In genomic region chr4:694341-694940, GRCh38 we compare ENCODE assay signal across 10 cellular contexts. TPM values are rescaled to one million over a fixed set of nuclear protein-coding genes. Genes with fewer than 3 reads are reported as not detected.
DNase-seq lines count a peak whose midpoint lies in the region; ATAC-seq, FAIRE-seq and TF ChIP-seq lines count a peak whose summit lies in the region.
"Not testable (repeated sequence)": the region's sequence is repeated elsewhere in the genome, so short reads cannot be mapped to it uniquely, and the experiment has no call there.
"Had no signal": no experiment of that assay in that cellular context is flagged by ENCODE, and none has a peak within 500 bp of the region (broad histone marks: within the 10 kb centered on the region; RNA-seq: fewer than 3 reads in every experiment).

No MANE protein-coding gene starts in this region.

- H4K5ac ChIP-seq in H9 (ENCODE audit: insufficient read length, low read depth, low read length); H1 (ENCODE audit: insufficient read length, low read depth, low read length): not testable (repeated sequence)

- peak overlapping the region; percentile 28 for H2BK120ac ChIP-seq in H9 (ENCODE audit: low read depth, low read length, poor library complexity, severe bottlenecking)
- not testable (repeated sequence) for H2BK120ac ChIP-seq in H1 (replicated peaks; ENCODE audit: low read depth, low read length)

- H3K56ac ChIP-seq in H9 (ENCODE audit: insufficient read length, low read depth, low read length); H1 (replicated peaks; ENCODE audit: insufficient read length, low read depth, low read length): not testable (repeated sequence)

- not testable (repeated sequence) for H2AK5ac ChIP-seq in H9 (ENCODE audit: insufficient read length, low read length); H1 (ENCODE audit: low read depth, low read length)

- H3K27ac Mint-ChIP-seq in H9 (peak overlapping the region in 2 of 3 experiments; percentile 6 to 33; a peak in 1 of 7 replicates), progenitor cell of endocrine pancreas (peak overlapping the region; percentile 31)
- H3K27ac Mint-ChIP-seq in T-helper 17 cell, neural progenitor cell: not testable (repeated sequence)

- not testable (repeated sequence) for ATAC-seq in T-helper 17 cell

- 0 out of 3 replicates have a peak, but pooled peaks of 1 of the 2 experiments have one; percentile 67 for TF ChIP-seq POLR2A in H1 (IDR thresholded peaks at IDR 0.05; ENCODE audit: control extremely low read depth in 1 of 2, low read depth in 2 of 2, low read length in 2 of 2)
- not testable (repeated sequence) for TF ChIP-seq POLR2A in sigmoid colon (IDR thresholded peaks at IDR 0.05)

- WGBS in H9 (ENCODE audit: extremely low coverage, insufficient read length, low lambda C conversion rate) = no CpG with 5 or more reads among the region's 12 CpGs
- WGBS in H1 (ENCODE audit: extremely low coverage in 1 of 2, insufficient coverage in 1 of 2, insufficient read length in 1 of 2, insufficient replicate concordance in 2 of 2, low coverage in 1 of 2, low lambda C conversion rate in 2 of 2, missing lambda C conversion rate in 1 of 2), 2 experiments = 79% methylated on average over 12 of the region's 12 CpGs; no CpG with 5 or more reads in 1 of the 2 experiments
- 89 to 92% methylated on average over 12 of the region's 12 CpGs for WGBS in sigmoid colon, 2 donors

- not testable (repeated sequence) for H3K27me3 ChIP-seq in H9 (ENCODE audit: insufficient read depth, low read length); H1 (replicated peaks in 1 of 4; ENCODE audit: control insufficient read depth in 3 of 4, extremely low read depth in 1 of 4, insufficient read depth in 3 of 4, low read length in 3 of 4); neural progenitor cell; sigmoid colon

- not testable (repeated sequence) for H4K91ac ChIP-seq in H9 (ENCODE audit: insufficient read length, low read depth, low read length); H1 (replicated peaks; ENCODE audit: insufficient read length, low read length)

- DNase-seq in H9 (peak; percentile 58), sigmoid colon (peak; percentile 50)
- not testable (repeated sequence) for DNase-seq in T-helper 17 cell; H1 (ENCODE audit: low read depth in 1 of 2, low spot score in 2 of 2); neural progenitor cell (ENCODE audit: low spot score); progenitor cell of endocrine pancreas (ENCODE audit: low spot score, unreplicated experiment)

- peak overlapping the region in 1 of 4 experiments; percentile 17; a peak in 1 of 8 replicates for H3K4me3 ChIP-seq in H1 (ENCODE audit: extremely low read depth in 1 of 4, insufficient read depth in 2 of 4, low read depth in 3 of 4, low read length in 4 of 4)
- H3K4me3 ChIP-seq in neural progenitor cell, sigmoid colon: not testable (repeated sequence)

- not testable (repeated sequence) for H3K4me1 ChIP-seq in H9 (ENCODE audit: insufficient read depth, low read length); H1 (replicated peaks in 1 of 4; ENCODE audit: control insufficient read depth in 3 of 4, insufficient read depth in 4 of 4, low read length in 3 of 4); neural progenitor cell; sigmoid colon

- TF ChIP-seq EP300 in H1 (IDR thresholded peaks at IDR 0.05; ENCODE audit: borderline replicate concordance in 1 of 2, low read depth in 2 of 2, low read length in 2 of 2); sigmoid colon (IDR thresholded peaks at IDR 0.05): not testable (repeated sequence)

- not testable (repeated sequence) for H2BK20ac ChIP-seq in H9 (ENCODE audit: low read depth, low read length, poor library complexity, severe bottlenecking); H1 (ENCODE audit: low read length)

- FAIRE-seq in H1 (lab: Jason Lieb, UNC) = not testable (repeated sequence)

- H2BK15ac ChIP-seq in H9 (ENCODE audit: low read depth, low read length); H1 (ENCODE audit: low read length): not testable (repeated sequence)

- not testable (repeated sequence) for H3K36me3 ChIP-seq in H1 (ENCODE audit: control insufficient read depth in 2 of 4, insufficient read depth in 4 of 4, low read length in 3 of 4); neural progenitor cell; sigmoid colon

- H3K9ac ChIP-seq in H9 (ENCODE audit: extremely low read depth, insufficient read length, low read length) = peak overlapping the region; percentile 9
- H3K9ac ChIP-seq in H1 (replicated peaks in 1 of 4; ENCODE audit: extremely low read depth in 1 of 4, low read depth in 3 of 4, low read length in 3 of 4); neural progenitor cell: not testable (repeated sequence)

- H3K79me1 ChIP-seq in H9 (ENCODE audit: insufficient read depth, low read depth, low read length, poor library complexity, severe bottlenecking); H1 (ENCODE audit: low read depth, low read length): not testable (repeated sequence)

- CTCF ChIA-PET in H1 (lab: Charles Lee; ENCODE audit: partially characterized antibody) = interaction anchor here (1.0 to 3.9 kb wide), 2 partner anchors 10 to 65 kb away, joined by 4 to 24 read pairs; no protein-coding TSS in a partner anchor

- not testable (repeated sequence) for H3K14ac ChIP-seq in H9 (ENCODE audit: insufficient read depth, low read length); H1 (ENCODE audit: insufficient read length)

- H2BK5ac ChIP-seq in H9 (ENCODE audit: insufficient read length, low read length); H1 (ENCODE audit: low read depth, low read length): not testable (repeated sequence)

- not testable (repeated sequence) for H3K23ac ChIP-seq in H9 (ENCODE audit: insufficient read length, low read depth, low read length); H1 (ENCODE audit: insufficient read length)

- not testable (repeated sequence) for H3K9me3 Mint-ChIP-seq in H9; neural progenitor cell; progenitor cell of endocrine pancreas (ENCODE audit: low read depth)

- not testable (repeated sequence) for H3K36me3 Mint-ChIP-seq in H9 (ENCODE audit: insufficient read depth in 1 of 3, low read depth in 3 of 3); T-helper 17 cell (ENCODE audit: low read depth); neural progenitor cell; progenitor cell of endocrine pancreas (ENCODE audit: insufficient read depth)

- H3K4me1 Mint-ChIP-seq in H9 = peaks cover 23 to 33% of the 10 kb centered on the region in 2 experiments
- not testable (repeated sequence) for H3K4me1 Mint-ChIP-seq in T-helper 17 cell; neural progenitor cell; progenitor cell of endocrine pancreas (ENCODE audit: low read depth)

- not testable (repeated sequence) for H3K9me3 ChIP-seq in H9 (ENCODE audit: control insufficient read depth, low read depth, low read length); T-helper 17 cell (ENCODE audit: control insufficient read depth, low read length, poor library complexity, severe bottlenecking); H1 (ENCODE audit: insufficient read depth in 2 of 2, low read depth in 1 of 2, low read length in 1 of 2); neural progenitor cell (ENCODE audit: low read depth); sigmoid colon

- intact Hi-C loops in sigmoid colon (cut with DNase I) = not testable (repeated sequence)

- H3K18ac ChIP-seq in H9 (ENCODE audit: insufficient read length, low read depth, low read length); H1 (ENCODE audit: extremely low read depth, low read length): not testable (repeated sequence)

- not testable (repeated sequence) for H4K20me1 ChIP-seq in H9 (ENCODE audit: control insufficient read depth, insufficient read depth, insufficient read length); H1 (replicated peaks in 1 of 2; ENCODE audit: control insufficient read depth in 1 of 2, insufficient read depth in 2 of 2, low read length in 2 of 2); neural progenitor cell (ENCODE audit: low read depth)

- not testable (repeated sequence) for H3K4me2 ChIP-seq in H9 (ENCODE audit: insufficient read depth, insufficient read length, low read length); H1 (ENCODE audit: insufficient read depth in 1 of 2, low read depth in 2 of 2, low read length in 2 of 2); neural progenitor cell

- POLR2A ChIA-PET in H1 (lab: Charles Lee; ENCODE audit: partially characterized antibody) = interaction anchor here (0.8 to 2.3 kb wide), 6 partner anchors 9 to 23 kb away, joined by 3 to 6 read pairs (median 3); no protein-coding TSS in a partner anchor

- H3K23me2 ChIP-seq in H9 (ENCODE audit: insufficient read length, low read depth, low read length, poor library complexity, severe bottlenecking); H1 (ENCODE audit: low read depth, low read length): not testable (repeated sequence)

- not testable (repeated sequence) for H2BK12ac ChIP-seq in H9 (ENCODE audit: insufficient read length, low read depth, low read length); H1 (ENCODE audit: low read depth, low read length)

- TF ChIP-seq RAD21 in H1 (IDR thresholded peaks at IDR 0.05 in 1 of 2, conservative IDR thresholded peaks at IDR 0.05 in 1 of 2; ENCODE audit: low read depth in 2 of 2, low read length in 2 of 2) = not testable (repeated sequence)

- H3F3A ChIP-seq in neural progenitor cell (ENCODE audit: low read depth) = not testable (repeated sequence)

- H3K4ac ChIP-seq in H9 (ENCODE audit: low read depth, low read length); H1 (replicated peaks; ENCODE audit: insufficient read length, low read depth, low read length): not testable (repeated sequence)

- H3K27ac ChIP-seq in C4-2B = peak overlapping the region; percentile 90
- not testable (repeated sequence) for H3K27ac ChIP-seq in H9 (ENCODE audit: insufficient read length, low read depth, low read length); H1 (ENCODE audit: low read depth, low read length); neural progenitor cell; sigmoid colon

- TF ChIP-seq CTCF in C4-2B (conservative IDR thresholded peaks at IDR 0.05); H9 (conservative IDR thresholded peaks at IDR 0.05); H1 (IDR thresholded peaks at IDR 0.05; ENCODE audit: control extremely low read depth in 1 of 3, insufficient read depth in 1 of 3, low read depth in 1 of 3, low read length in 3 of 3); neural progenitor cell (IDR thresholded peaks at IDR 0.05); progenitor cell of endocrine pancreas (IDR thresholded peaks at IDR 0.05; ENCODE audit: unreplicated experiment); sigmoid colon (IDR thresholded peaks at IDR 0.05): not testable (repeated sequence)

- H2AFZ ChIP-seq in H9 (ENCODE audit: low read length); H1 (ENCODE audit: low read length): not testable (repeated sequence)
- peak overlapping the region; percentile 47 for H2AFZ ChIP-seq in neural progenitor cell (replicated peaks)

- H3K4me3 Mint-ChIP-seq in H9 (peak overlapping the region in 1 of 2 experiments; percentile 18; a peak in 2 of 5 replicates), T-helper 17 cell (peak overlapping the region; percentile 4)
- H3K4me3 Mint-ChIP-seq in neural progenitor cell; progenitor cell of endocrine pancreas (ENCODE audit: low read depth): not testable (repeated sequence)

- H3T11ph ChIP-seq in H9 (ENCODE audit: low read length) = not testable (repeated sequence)

- not testable (repeated sequence) for H4K8ac ChIP-seq in H9 (replicated peaks; ENCODE audit: insufficient read length, low read depth, low read length)
- peak overlapping the region; percentile 11; the same call in 1 of the 2 replicates for H4K8ac ChIP-seq in H1 (ENCODE audit: extremely low read depth, insufficient read depth, low read length)

- H3K27me3 Mint-ChIP-seq in H9 (ENCODE audit: low read depth); progenitor cell of endocrine pancreas: not testable (repeated sequence)
- H3K27me3 Mint-ChIP-seq in T-helper 17 cell (peaks cover 10% of the 10 kb centered on the region), neural progenitor cell (ENCODE audit: insufficient read depth, low read depth) (peaks cover 15% of the 10 kb centered on the region)

- H3K79me2 ChIP-seq in H9 (ENCODE audit: insufficient read depth, low read length); H1 (ENCODE audit: control insufficient read depth in 1 of 2, insufficient read depth in 2 of 2, low read length in 2 of 2); neural progenitor cell (ENCODE audit: low read depth): not testable (repeated sequence)

RNA-seq across cellular contexts. Expression of gene SLC49A3, which starts 5.5 kb away (rescaled TPM):
- total RNA-seq in H9 (2021) = 6.8 and 6.9 TPM in 2 replicates
- 1 to 10 TPM; 1.1 to 2.7 TPM for total RNA-seq in T-helper 17 cell
- total RNA-seq in H1 (2021; fragmentation: NEBNext Ultra II Directional; extraction: Animal tissue kit (Norgen Biotek cat#: 25700)) = 5.7 and 8.8 TPM in 2 replicates
- 5.0 and 6.7 TPM in 2 replicates for polyA plus RNA-seq in H1 (2011; rRNA removed)
- 5.4 TPM for polyA plus RNA-seq in H1 (2011; cell fraction: cytosol; rRNA removed)
- 16.0 TPM for polyA plus RNA-seq in H1 (2011; cell fraction: nucleus; rRNA removed)
- polyA plus RNA-seq in H1 (2012, experiment 1 of 2) = 2.3 to 6.0 TPM (median 5.7 TPM) in 4 replicates
- 3.0 TPM for polyA plus RNA-seq in H1 (2012, experiment 2 of 2)
- polyA plus RNA-seq in H1 (2013, experiment 1 of 2) = 2.3 TPM
- 1.9 TPM for polyA plus RNA-seq in H1 (2013, experiment 2 of 2)
- polyA minus RNA-seq in H1 (2011; rRNA and poly(A)+ RNA removed) = 0.98 and 2.7 TPM in 2 replicates
- 2.9 TPM for polyA minus RNA-seq in H1 (2011; cell fraction: cytosol; rRNA and poly(A)+ RNA removed)
- polyA minus RNA-seq in H1 (2011; cell fraction: nucleus; rRNA and poly(A)+ RNA removed) = 9.7 TPM
- 1.9 and 3.4 TPM in 2 replicates for total RNA-seq in neural progenitor cell (ENCODE audit: low replicate concordance)
- 12.9 and 13.1 TPM in 2 replicates for total RNA-seq in progenitor cell of endocrine pancreas
- 1 to 10 TPM; 3.9 to 5.0 (median 4.5) TPM for total RNA-seq in sigmoid colon
- polyA plus RNA-seq in sigmoid colon = 1 to 10 TPM; 2.4 to 6.4 (median 4.6) TPM
- total RNA-seq: Daoy, G401 had no signal
- polyA plus RNA-seq: CD4-positive, alpha-beta memory T cell had no signal

RNA-seq across cellular contexts. Expression of gene PCGF3, which starts 11.2 kb away (rescaled TPM):
- total RNA-seq in H9 (2021) = 42.6 and 43.1 TPM in 2 replicates
- total RNA-seq in T-helper 17 cell = 10 to 100 TPM; 31.3 to 38.0 TPM
- 49.7 and 52.9 TPM in 2 replicates for total RNA-seq in H1 (2021; fragmentation: NEBNext Ultra II Directional; extraction: Animal tissue kit (Norgen Biotek cat#: 25700))
- 52.7 and 67.4 TPM in 2 replicates for polyA plus RNA-seq in H1 (2011; rRNA removed)
- 59.3 TPM for polyA plus RNA-seq in H1 (2011; cell fraction: cytosol; rRNA removed)
- polyA plus RNA-seq in H1 (2011; cell fraction: nucleus; rRNA removed) = 236 TPM
- polyA plus RNA-seq in H1 (2012, experiment 1 of 2) = 39.7 to 58.4 TPM (median 51.5 TPM) in 4 replicates
- 19.5 TPM for polyA plus RNA-seq in H1 (2012, experiment 2 of 2)
- polyA plus RNA-seq in H1 (2013, experiment 1 of 2) = 37.7 TPM
- polyA plus RNA-seq in H1 (2013, experiment 2 of 2) = 33.4 TPM
- 41.1 and 51.6 TPM in 2 replicates for polyA minus RNA-seq in H1 (2011; rRNA and poly(A)+ RNA removed)
- 50.2 TPM for polyA minus RNA-seq in H1 (2011; cell fraction: cytosol; rRNA and poly(A)+ RNA removed)
- 73.3 TPM for polyA minus RNA-seq in H1 (2011; cell fraction: nucleus; rRNA and poly(A)+ RNA removed)
- total RNA-seq in neural progenitor cell (ENCODE audit: low replicate concordance) = 44.7 and 59.1 TPM in 2 replicates
- total RNA-seq in progenitor cell of endocrine pancreas = 79.8 and 87.9 TPM in 2 replicates
- 10 to 100 TPM; 26.4 to 60.1 (median 40.2) TPM for total RNA-seq in sigmoid colon
- 10 to 100 TPM; 15.6 to 52.9 (median 24.5) TPM for polyA plus RNA-seq in sigmoid colon

RNA-seq across cellular contexts. Expression of gene MYL5, which starts 20.1 kb away (rescaled TPM):
- total RNA-seq in H9 (2021) = 18.0 and 18.4 TPM in 2 replicates
- total RNA-seq in T-helper 17 cell = 10 to 100 TPM; 20.3 to 22.9 TPM
- 5.5 and 5.7 TPM in 2 replicates for total RNA-seq in H1 (2021; fragmentation: NEBNext Ultra II Directional; extraction: Animal tissue kit (Norgen Biotek cat#: 25700))
- polyA plus RNA-seq in H1 (2011; rRNA removed) = 6.3 and 6.8 TPM in 2 replicates
- 7.7 TPM for polyA plus RNA-seq in H1 (2011; cell fraction: cytosol; rRNA removed)
- polyA plus RNA-seq in H1 (2011; cell fraction: nucleus; rRNA removed) = 40.3 TPM
- polyA plus RNA-seq in H1 (2012, experiment 1 of 2) = 11.6 to 13.5 TPM (median 12.6 TPM) in 4 replicates
- polyA plus RNA-seq in H1 (2012, experiment 2 of 2) = 3.7 TPM
- 4.6 TPM for polyA plus RNA-seq in H1 (2013, experiment 1 of 2)
- 3.5 TPM for polyA plus RNA-seq in H1 (2013, experiment 2 of 2)
- 2.5 and 6.8 TPM in 2 replicates for polyA minus RNA-seq in H1 (2011; rRNA and poly(A)+ RNA removed)
- polyA minus RNA-seq in H1 (2011; cell fraction: cytosol; rRNA and poly(A)+ RNA removed) = 6.9 TPM
- 19.0 TPM for polyA minus RNA-seq in H1 (2011; cell fraction: nucleus; rRNA and poly(A)+ RNA removed)
- 0.21 and 10.0 TPM in 2 replicates for total RNA-seq in neural progenitor cell (ENCODE audit: low replicate concordance)
- total RNA-seq in progenitor cell of endocrine pancreas = 22.6 and 23.7 TPM in 2 replicates
- total RNA-seq in sigmoid colon = 10 to 100 TPM in 2 of 4 donors, 1 to 10 TPM in 2; 5.7 to 11.7 (median 9.8) TPM
- polyA plus RNA-seq in sigmoid colon = 10 to 100 TPM; 19.2 to 29.7 (median 28.7) TPM

RNA-seq across cellular contexts. Expression of gene ATP5ME, which starts 20.4 kb away (rescaled TPM):
- total RNA-seq in H9 (2021) (425 and 433 TPM in 2 replicates), T-helper 17 cell (100 to 1,000 TPM in 1 of 2 donors, 10 to 100 TPM in 1; 98.4 to 120 TPM), neural progenitor cell (ENCODE audit: low replicate concordance) (95.1 and 114 TPM in 2 replicates), progenitor cell of endocrine pancreas (235 and 236 TPM in 2 replicates), sigmoid colon (100 to 1,000 TPM; 104 to 244 (median 194) TPM)
- 375 and 413 TPM in 2 replicates for total RNA-seq in H1 (2021; fragmentation: NEBNext Ultra II Directional; extraction: Animal tissue kit (Norgen Biotek cat#: 25700))
- polyA plus RNA-seq in H1 (2011; rRNA removed) (450 and 538 TPM in 2 replicates), sigmoid colon (1,000 to 10,000 TPM in 2 of 3 donors, 100 to 1,000 TPM in 1; 610 to 1,302 (median 1,156) TPM)
- 736 TPM for polyA plus RNA-seq in H1 (2011; cell fraction: cytosol; rRNA removed)
- 398 TPM for polyA plus RNA-seq in H1 (2011; cell fraction: nucleus; rRNA removed)
- polyA plus RNA-seq in H1 (2012, experiment 1 of 2) = 972 to 1,582 TPM (median 1,208 TPM) in 4 replicates
- polyA plus RNA-seq in H1 (2012, experiment 2 of 2) = 606 TPM
- polyA plus RNA-seq in H1 (2013, experiment 1 of 2) = 1,182 TPM
- 1,303 TPM for polyA plus RNA-seq in H1 (2013, experiment 2 of 2)
- polyA minus RNA-seq in H1 (2011; rRNA and poly(A)+ RNA removed) = 143 and 154 TPM in 2 replicates
- polyA minus RNA-seq in H1 (2011; cell fraction: cytosol; rRNA and poly(A)+ RNA removed) = 98.1 TPM
- polyA minus RNA-seq in H1 (2011; cell fraction: nucleus; rRNA and poly(A)+ RNA removed) = 109 TPM
